In the genomic region with DNA sequence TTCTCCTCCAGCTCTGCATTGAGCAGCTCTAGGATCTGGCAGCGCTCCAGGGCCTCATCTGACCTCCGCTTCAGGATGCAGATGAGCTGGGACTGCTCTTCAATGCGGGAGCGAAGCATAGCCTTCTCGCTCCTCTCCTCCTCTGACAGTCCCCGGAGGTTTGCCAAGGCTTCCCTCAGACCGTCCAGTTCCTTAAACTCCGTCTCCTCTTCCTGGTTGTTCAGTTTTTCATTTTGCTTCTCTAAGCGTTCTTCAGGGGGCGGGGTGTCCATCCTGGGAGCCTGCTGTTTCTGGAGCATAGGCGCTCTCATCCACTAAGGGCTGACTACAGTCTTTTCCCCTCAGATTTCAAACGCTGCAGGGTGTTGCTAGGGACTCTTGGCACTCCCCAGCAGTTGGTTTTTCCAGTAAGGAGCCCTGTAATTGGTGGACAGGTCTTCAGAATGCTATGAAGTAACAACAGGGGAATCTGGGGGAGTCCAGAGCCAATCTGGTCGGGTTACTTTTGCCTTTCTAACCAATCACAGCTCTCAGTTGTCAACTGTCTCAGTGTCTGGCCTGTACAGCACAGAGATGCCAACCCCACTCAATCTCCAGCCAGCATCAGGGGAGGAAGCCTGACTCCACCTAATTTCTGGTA, we compare ENCODE assay signal across 8 cellular contexts. TPM values are rescaled to one million over a fixed set of nuclear protein-coding genes. Genes with fewer than 3 reads are reported as not detected.
DNase-seq lines count a peak whose midpoint lies in the region; ATAC-seq and TF ChIP-seq lines count a peak whose summit lies in the region.

A gene (minus strand): TSS at position 376 of the 640 bp plus-strand sequence. CDS start 65 bp downstream, at position 311.

- no peak within 1 kb of the TSS for H3K4me2 ChIP-seq in neuronal stem cell (ENCODE audit: insufficient read depth, low read length, poor library complexity, severe bottlenecking)

- H3K27me3 ChIP-seq in Panc1 (ENCODE audit: control insufficient read depth, insufficient read depth, low read length) (no peaks in the 10 kb centered on the region), neuronal stem cell (ENCODE audit: control insufficient read depth in 3 of 3, insufficient read depth in 3 of 3, low read depth in 1 of 3, low read length in 3 of 3) (no peaks in the 10 kb centered on the region), endodermal cell (ENCODE audit: control insufficient read depth, insufficient read depth, low read length, poor library complexity, severe bottlenecking) (no peaks in the 10 kb centered on the region)

- H3K9ac ChIP-seq in neuronal stem cell (ENCODE audit: low read depth, low read length, poor library complexity) (no peak within 1 kb of the TSS), endodermal cell (ENCODE audit: extremely low read depth, low read length, poor library complexity, severe bottlenecking) (no peak within 1 kb of the TSS)

- H3K4me1 Mint-ChIP-seq in endodermal cell, result peaks cover 11% of the 10 kb centered on the region
- peaks cover 28% of the 10 kb centered on the region for H3K4me1 Mint-ChIP-seq in activated CD8-positive, alpha-beta memory T cell treated with anti-CD3 and anti-CD28 coated beads, Interleukin-2, amount 10 ng/mL, durations not matched to agents 7 days and 5 days

- no peak within 1 kb of the TSS for H3K4ac ChIP-seq in neuronal stem cell (ENCODE audit: low read length)

- peak within 1 kb of the TSS; percentile 73 for H2AFZ ChIP-seq in neuronal stem cell (ENCODE audit: low read length)

- H3K27me3 Mint-ChIP-seq in endodermal cell (ENCODE audit: insufficient read depth), result no peaks in the 10 kb centered on the region
- H3K27me3 Mint-ChIP-seq in activated CD8-positive, alpha-beta memory T cell treated with anti-CD3 and anti-CD28 coated beads, Interleukin-2, amount 10 ng/mL, durations not matched to agents 7 days and 5 days, result no peaks in the 10 kb centered on the region

- no peaks in the 10 kb centered on the region for H3K9me3 Mint-ChIP-seq in endodermal cell
- no peaks in the 10 kb centered on the region for H3K9me3 Mint-ChIP-seq in activated CD8-positive, alpha-beta memory T cell treated with anti-CD3 and anti-CD28 coated beads, Interleukin-2, amount 10 ng/mL, durations not matched to agents 7 days and 5 days (ENCODE audit: low read depth)

- CTCF ChIA-PET in Panc1 (lab: Charles Lee), result no interaction called here
- CTCF ChIA-PET in activated CD8-positive, alpha-beta memory T cell treated with anti-CD3 and anti-CD28 coated beads, Interleukin-2, amount 10 ng/mL, durations not matched to agents 7 days and 5 days (lab: Charles Lee), result interaction anchor here (0.9 kb wide), 1 partner anchor 127 kb away, joined by 3 read pairs; no protein-coding TSS in a partner anchor

- no peak within 1 kb of the TSS for H3K4me3 Mint-ChIP-seq in endodermal cell
- H3K4me3 Mint-ChIP-seq in activated CD8-positive, alpha-beta memory T cell treated with anti-CD3 and anti-CD28 coated beads, Interleukin-2, amount 10 ng/mL, durations not matched to agents 7 days and 5 days, result no peak within 1 kb of the TSS

- H3K9me3 ChIP-seq in Panc1 (ENCODE audit: control insufficient read depth, insufficient read depth, low read depth, low read length) (no peaks in the 10 kb centered on the region), neuronal stem cell (replicated peaks in 1 of 2; ENCODE audit: control insufficient read depth in 2 of 2, insufficient read depth in 1 of 2, low read depth in 1 of 2, low read length in 2 of 2) (no peaks in the 10 kb centered on the region), endodermal cell (ENCODE audit: control insufficient read depth, low read length) (no peaks in the 10 kb centered on the region)

- H2BK15ac ChIP-seq in neuronal stem cell (ENCODE audit: low read length), result no peak within 1 kb of the TSS

- intact Hi-C loops in Panc1 (cut with micrococcal nuclease; ENCODE audit: unreplicated experiment), result no loop called here

- peaks cover 21% of the 10 kb centered on the region for H3K4me1 ChIP-seq in Panc1 (ENCODE audit: control insufficient read depth, insufficient read depth, low read length)
- H3K4me1 ChIP-seq in neuronal stem cell (ENCODE audit: control insufficient read depth in 2 of 2, insufficient read depth in 1 of 2, low read depth in 1 of 2, low read length in 2 of 2), result peaks cover 1 to 4% of the 10 kb centered on the region in 2 donors
- peaks cover 1% of the 10 kb centered on the region for H3K4me1 ChIP-seq in endodermal cell (ENCODE audit: control insufficient read depth, insufficient read depth, low read length)

- WGBS in neuronal stem cell (ENCODE audit: extremely low coverage in 2 of 2, insufficient read length in 2 of 2, insufficient replicate concordance in 1 of 2), 2 donors, result no CpG with 5 or more reads among the region's 13 CpGs
- 91 to 92% methylated on average over 13 of the region's 13 CpGs for WGBS in endodermal cell (ENCODE audit: insufficient coverage in 1 of 2, insufficient read length in 1 of 2), 2 experiments

- H3K27ac Mint-ChIP-seq in endodermal cell, result no peak within 1 kb of the TSS
- no peak within 1 kb of the TSS for H3K27ac Mint-ChIP-seq in activated CD8-positive, alpha-beta memory T cell treated with anti-CD3 and anti-CD28 coated beads, Interleukin-2, amount 10 ng/mL, durations not matched to agents 7 days and 5 days

- no peak within 1 kb of the TSS for H2BK5ac ChIP-seq in neuronal stem cell (ENCODE audit: low read length)

- no peak for TF ChIP-seq CTCF in Panc1 (IDR thresholded peaks at IDR 0.05)
- no peak for TF ChIP-seq CTCF in fibroblast of the aortic adventitia (IDR thresholded peaks at IDR 0.05; ENCODE audit: insufficient read depth, low read length)
- no peak for TF ChIP-seq CTCF in endodermal cell (conservative IDR thresholded peaks at IDR 0.05)

- no peak within 1 kb of the TSS for H2BK12ac ChIP-seq in neuronal stem cell (ENCODE audit: low read length)

- no peak for DNase-seq in Panc1 (ENCODE audit: low read depth, low spot score)
- DNase-seq in fibroblast of the aortic adventitia (ENCODE audit: low read depth), result peak; percentile 99
- no peak for DNase-seq in neuronal stem cell (ENCODE audit: low spot score)
- no peak for DNase-seq in endodermal cell
- no peak for DNase-seq in activated CD8-positive, alpha-beta memory T cell treated with anti-CD3 and anti-CD28 coated beads, Interleukin-2, amount 10 ng/mL, durations not matched to agents 7 days and 5 days

- no peaks in the 10 kb centered on the region for H3K36me3 Mint-ChIP-seq in endodermal cell (ENCODE audit: low read depth)
- peaks cover 12% of the 10 kb centered on the region for H3K36me3 Mint-ChIP-seq in activated CD8-positive, alpha-beta memory T cell treated with anti-CD3 and anti-CD28 coated beads, Interleukin-2, amount 10 ng/mL, durations not matched to agents 7 days and 5 days

- peak within 1 kb of the TSS in 1 of 2 experiments; percentile 2; a peak in 1 of 4 replicates for H3K4me3 ChIP-seq in Panc1 (ENCODE audit: low read depth in 2 of 2, low read length in 2 of 2)
- peak within 1 kb of the TSS; percentile 78 for H3K4me3 ChIP-seq in fibroblast of the aortic adventitia (ENCODE audit: low read depth, low read length)
- no peak within 1 kb of the TSS for H3K4me3 ChIP-seq in neuronal stem cell (ENCODE audit: low read length in 2 of 2)
- no peak within 1 kb of the TSS for H3K4me3 ChIP-seq in endodermal cell (ENCODE audit: low read length)

- ATAC-seq in GM18868 (IDR thresholded peaks at IDR 0.05; ENCODE audit: unreplicated experiment) (peak; percentile 38), Panc1 (peak; percentile 50), GM21737 (IDR thresholded peaks at IDR 0.05; ENCODE audit: unreplicated experiment) (no peak), HG02623 (IDR thresholded peaks at IDR 0.05; ENCODE audit: unreplicated experiment) (no peak)
- no peak for ATAC-seq in activated CD8-positive, alpha-beta memory T cell treated with anti-CD3 and anti-CD28 coated beads, Interleukin-2, amount 10 ng/mL, durations not matched to agents 7 days and 5 days

- H3K36me3 ChIP-seq in Panc1 (ENCODE audit: control insufficient read depth, insufficient read depth, low read length) (no peaks in the 10 kb centered on the region), neuronal stem cell (replicated peaks in 1 of 2; ENCODE audit: control insufficient read depth in 2 of 2, insufficient read depth in 2 of 2, low read length in 2 of 2) (no peaks in the 10 kb centered on the region), endodermal cell (ENCODE audit: control insufficient read depth, insufficient read depth, low read length) (no peaks in the 10 kb centered on the region)

- H3K14ac ChIP-seq in neuronal stem cell (ENCODE audit: low read length), result peak within 1 kb of the TSS; percentile 28

- no peaks in the 10 kb centered on the region for H3K79me1 ChIP-seq in neuronal stem cell (ENCODE audit: low read depth, low read length)

- peak within 1 kb of the TSS; percentile 48; the same call in 1 of the 2 replicates for H3K27ac ChIP-seq in Panc1 (ENCODE audit: low read length)
- no peak within 1 kb of the TSS for H3K27ac ChIP-seq in neuronal stem cell (replicated peaks; ENCODE audit: low read length)
- H3K27ac ChIP-seq in endodermal cell (ENCODE audit: low read depth, low read length), result no peak within 1 kb of the TSS

- no peak within 1 kb of the TSS for H4K91ac ChIP-seq in neuronal stem cell (ENCODE audit: low read depth, low read length, poor library complexity)

- H2BK120ac ChIP-seq in neuronal stem cell (ENCODE audit: low read depth, low read length), result no peak within 1 kb of the TSS

- no peak within 1 kb of the TSS for H3K23ac ChIP-seq in neuronal stem cell (ENCODE audit: low read depth, low read length, poor library complexity)

- H3K18ac ChIP-seq in neuronal stem cell (ENCODE audit: low read length), result peak within 1 kb of the TSS; percentile 53

- in situ Hi-C loops in Panc1 (cut with HindIII; ENCODE audit: low pct_unique_long_range_greater_than_20kb, low sequenced_read_pairs), result no loop called here

- POLR2A ChIA-PET in Panc1 (lab: Charles Lee), result no interaction called here

- no TSS peak for BruUV-seq in Panc1 (replicated peaks; lab: Mats Ljungman, UMichigan)

- H4K8ac ChIP-seq in neuronal stem cell (ENCODE audit: low read depth, low read length), result no peak within 1 kb of the TSS

- H2AK5ac ChIP-seq in neuronal stem cell (ENCODE audit: low read depth, low read length), result no peak within 1 kb of the TSS

RNA-seq across cellular contexts. Expression of the gene that starts here (rescaled TPM):
- total RNA-seq in Panc1 (2021; ENCODE audit: unreplicated experiment), result 1.7 TPM
- 0.68 TPM for polyA plus RNA-seq in Panc1 (2012; ENCODE audit: insufficient read length)
- total RNA-seq in fibroblast of the aortic adventitia (ENCODE audit: low replicate concordance), result 4.2 and 7.9 TPM in 2 replicates
- polyA plus RNA-seq in neuronal stem cell (2013, experiment 1 of 2), result 0.04 TPM
- polyA plus RNA-seq in neuronal stem cell (2013, experiment 2 of 2), result 0.03 TPM
- total RNA-seq in endodermal cell, result not detected
- polyA plus RNA-seq in endodermal cell (2013, experiment 1 of 2), result not detected
- polyA plus RNA-seq in endodermal cell (2013, experiment 2 of 2), result 0.21 TPM
- total RNA-seq in activated CD8-positive, alpha-beta memory T cell treated with anti-CD3 and anti-CD28 coated beads, Interleukin-2, amount 10 ng/mL, durations not matched to agents 7 days and 5 days, result under 1 TPM; 0.73 to 0.76 TPM

Comparison
In these comparisons a context has a peak if more than half of its experiments do, and no peak if none do; other contexts are left out.
1. ATAC-seq: peak in GM18868 (single experiment) and Panc1 (single experiment); none in GM21737 (single experiment), HG02623 (single experiment) and activated CD8-positive, alpha-beta memory T cell treated with anti-CD3 and anti-CD28 coated beads, Interleukin-2, amount 10 ng/mL, durations not matched to agents 7 days and 5 days (single experiment).